Comparison of ENCODE assay signal across 1 cellular context in genomic region chrX:66000178-66000577, GRCh38.
A peak's percentile ranks its signal among the peaks of the same experiment; 100 is the strongest.
TF ChIP-seq lines count a peak whose summit lies in the region.

No MANE protein-coding gene starts in this region.

TF ChIP-seq in K562, 482 proteins besides CTCF, POLR2A, EP300 and RAD21 (continued from another document):
- TF ChIP-seq, protein P1, sequence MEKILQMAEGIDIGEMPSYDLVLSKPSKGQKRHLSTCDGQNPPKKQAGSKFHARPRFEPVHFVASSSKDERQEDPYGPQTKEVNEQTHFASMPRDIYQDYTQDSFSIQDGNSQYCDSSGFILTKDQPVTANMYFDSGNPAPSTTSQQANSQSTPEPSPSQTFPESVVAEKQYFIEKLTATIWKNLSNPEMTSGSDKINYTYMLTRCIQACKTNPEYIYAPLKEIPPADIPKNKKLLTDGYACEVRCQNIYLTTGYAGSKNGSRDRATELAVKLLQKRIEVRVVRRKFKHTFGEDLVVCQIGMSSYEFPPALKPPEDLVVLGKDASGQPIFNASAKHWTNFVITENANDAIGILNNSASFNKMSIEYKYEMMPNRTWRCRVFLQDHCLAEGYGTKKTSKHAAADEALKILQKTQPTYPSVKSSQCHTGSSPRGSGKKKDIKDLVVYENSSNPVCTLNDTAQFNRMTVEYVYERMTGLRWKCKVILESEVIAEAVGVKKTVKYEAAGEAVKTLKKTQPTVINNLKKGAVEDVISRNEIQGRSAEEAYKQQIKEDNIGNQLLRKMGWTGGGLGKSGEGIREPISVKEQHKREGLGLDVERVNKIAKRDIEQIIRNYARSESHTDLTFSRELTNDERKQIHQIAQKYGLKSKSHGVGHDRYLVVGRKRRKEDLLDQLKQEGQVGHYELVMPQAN (IDR thresholded peaks at IDR 0.05; ENCODE audit: borderline replicate concordance), result no peak
- TF ChIP-seq, protein P2, sequence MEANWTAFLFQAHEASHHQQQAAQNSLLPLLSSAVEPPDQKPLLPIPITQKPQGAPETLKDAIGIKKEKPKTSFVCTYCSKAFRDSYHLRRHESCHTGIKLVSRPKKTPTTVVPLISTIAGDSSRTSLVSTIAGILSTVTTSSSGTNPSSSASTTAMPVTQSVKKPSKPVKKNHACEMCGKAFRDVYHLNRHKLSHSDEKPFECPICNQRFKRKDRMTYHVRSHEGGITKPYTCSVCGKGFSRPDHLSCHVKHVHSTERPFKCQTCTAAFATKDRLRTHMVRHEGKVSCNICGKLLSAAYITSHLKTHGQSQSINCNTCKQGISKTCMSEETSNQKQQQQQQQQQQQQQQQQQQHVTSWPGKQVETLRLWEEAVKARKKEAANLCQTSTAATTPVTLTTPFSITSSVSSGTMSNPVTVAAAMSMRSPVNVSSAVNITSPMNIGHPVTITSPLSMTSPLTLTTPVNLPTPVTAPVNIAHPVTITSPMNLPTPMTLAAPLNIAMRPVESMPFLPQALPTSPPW (CRISPR knock-in tag; IDR thresholded peaks at IDR 0.05), result peak; percentile 32; the same call in 1 of the 2 replicates
- TF ChIP-seq NFRKB (IDR thresholded peaks at IDR 0.05; ENCODE audit: low read depth) (peak; percentile 82), TAF7 (tag; IDR thresholded peaks at IDR 0.05) (0 out of 2 replicates have a peak, but pooled peaks have one; percentile 25), RBFOX2 (IDR thresholded peaks at IDR 0.05; ENCODE audit: low read depth, low read length) (peak; percentile 66)
